In the genomic region with DNA sequence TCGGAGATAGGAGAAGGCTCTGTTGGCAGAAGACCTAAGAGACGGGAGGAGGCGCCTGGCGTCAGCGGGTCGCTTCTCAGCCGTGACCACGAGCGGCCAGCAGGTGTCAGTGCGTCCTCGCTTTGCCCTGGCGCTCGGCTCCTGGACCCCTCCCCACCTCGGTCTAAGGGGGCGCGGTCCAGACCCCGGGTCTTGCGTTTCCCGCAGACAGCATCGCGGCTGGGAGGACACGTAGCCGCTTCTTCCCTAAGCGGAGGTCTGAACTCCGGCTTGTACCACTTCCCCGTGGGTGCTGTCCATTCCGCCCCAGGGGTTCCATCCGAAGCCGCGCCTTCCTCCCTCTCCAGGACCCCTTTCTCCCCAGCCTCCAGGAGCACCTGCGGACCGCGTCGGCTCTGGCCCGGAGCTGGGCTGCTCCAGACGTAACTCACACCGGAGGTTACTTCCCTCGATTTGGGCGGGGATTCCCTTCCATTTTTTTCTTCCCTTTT, we compare ENCODE assay signal across 8 cellular contexts. TPM values are rescaled to one million over a fixed set of nuclear protein-coding genes. Genes with fewer than 3 reads are reported as not detected.
DNase-seq lines count a peak whose midpoint lies in the region; ATAC-seq, FAIRE-seq and TF ChIP-seq lines count a peak whose summit lies in the region.

No MANE protein-coding gene starts in this region.

- H2AFZ ChIP-seq in astrocyte (ENCODE audit: low read depth, low read length) (peak overlapping the region; percentile 80), hepatocyte (peak overlapping the region; percentile 85)

- H3K9ac ChIP-seq in HUES64 (ENCODE audit: low read depth, low read length) (no peak overlapping the region), astrocyte (ENCODE audit: low read length) (peak overlapping the region; percentile 14)

- no peaks in the 10 kb centered on the region for H3K9me2 ChIP-seq in hepatocyte (replicated peaks; ENCODE audit: insufficient read depth)

- peaks cover 35% of the 10 kb centered on the region for H3K27me3 Mint-ChIP-seq in astrocyte (ENCODE audit: low read depth, unreplicated experiment)

- peak overlapping the region; percentile 85 for H3K4me3 Mint-ChIP-seq in astrocyte (ENCODE audit: unreplicated experiment)

- H4K20me1 ChIP-seq in astrocyte (ENCODE audit: insufficient read depth, low read length) = no peaks in the 10 kb centered on the region
- H4K20me1 ChIP-seq in hepatocyte (ENCODE audit: insufficient read depth, poor library complexity, severe bottlenecking) = no peaks in the 10 kb centered on the region

- H3K4me2 ChIP-seq in astrocyte (ENCODE audit: low read length) (peak overlapping the region; percentile 91), hepatocyte (peak overlapping the region; percentile 98)

- H3K27me3 ChIP-seq in HUES64 (ENCODE audit: insufficient read depth, low read length) (peaks cover 72% of the 10 kb centered on the region), astrocyte (ENCODE audit: insufficient read depth, low read length) (peaks cover 58% of the 10 kb centered on the region), hepatocyte (peaks cover 57% of the 10 kb centered on the region)

- H3K9me3 Mint-ChIP-seq in astrocyte (ENCODE audit: unreplicated experiment) = peaks cover 15% of the 10 kb centered on the region

- peaks cover 6% of the 10 kb centered on the region for H3K4me1 Mint-ChIP-seq in astrocyte (ENCODE audit: low read depth, unreplicated experiment)

- peak; percentile 57 for DNase-seq in DMS53 treated with DMSO at 0.1 percent for 48 hours (lab: John Stamatoyannopoulos, UW; ENCODE audit: unreplicated experiment)
- peak; percentile 34 for DNase-seq in RPMI8226
- peak; percentile 22 for DNase-seq in astrocyte (ENCODE audit: low read depth)
- DNase-seq in hepatocyte (ENCODE audit: low spot score) = peak; percentile 86
- no peak for DNase-seq in retinal pigment epithelial cell (ENCODE audit: low read depth)

- ATAC-seq in GM21447 (IDR thresholded peaks at IDR 0.05; ENCODE audit: unreplicated experiment) (peak; percentile 84), GM18858 (IDR thresholded peaks at IDR 0.05; ENCODE audit: unreplicated experiment) (no peak)

- TF ChIP-seq CTCF in astrocyte (IDR thresholded peaks at IDR 0.05; ENCODE audit: insufficient read depth, low read depth, low read length) (peak; percentile 43), hepatocyte (IDR thresholded peaks at IDR 0.05; ENCODE audit: poor library complexity) (peak; percentile 90), retinal pigment epithelial cell (conservative IDR thresholded peaks at IDR 0.05; ENCODE audit: low read depth, low read length) (peak; percentile 80)

- no peaks in the 10 kb centered on the region for H3K79me2 ChIP-seq in astrocyte (ENCODE audit: insufficient read depth, low read length)
- H3K79me2 ChIP-seq in hepatocyte = no peaks in the 10 kb centered on the region

- H3K4me3 ChIP-seq in HUES64 (ENCODE audit: low read length) (peak overlapping the region; percentile 53), astrocyte (ENCODE audit: insufficient read depth, low read depth, low read length) (peak overlapping the region; percentile 54), hepatocyte (peak overlapping the region; percentile 51), retinal pigment epithelial cell (ENCODE audit: low read length) (peak overlapping the region; percentile 44)

- H3K9me3 ChIP-seq in HUES64 (ENCODE audit: insufficient read depth, low read depth, low read length) (no peaks in the 10 kb centered on the region), astrocyte (ENCODE audit: insufficient read depth, low read depth, low read length) (peaks cover 7% of the 10 kb centered on the region), hepatocyte (ENCODE audit: low read depth) (no peaks in the 10 kb centered on the region)

- no peaks in the 10 kb centered on the region for H3K4me1 ChIP-seq in HUES64 (ENCODE audit: insufficient read depth, low read length)
- peaks cover 16% of the 10 kb centered on the region for H3K4me1 ChIP-seq in astrocyte (ENCODE audit: insufficient read depth, low read length)
- peaks cover 26% of the 10 kb centered on the region for H3K4me1 ChIP-seq in hepatocyte (ENCODE audit: insufficient read depth)

- under 1% methylated on average over 39 of the region's 39 CpGs for WGBS in HUES64
- WGBS in hepatocyte (ENCODE audit: low lambda C conversion rate, missing lambda C conversion rate) = under 1% methylated on average over 39 of the region's 39 CpGs

- H3K27ac ChIP-seq in HUES64 (ENCODE audit: low read depth, low read length) (no peak overlapping the region), astrocyte (ENCODE audit: low read depth, low read length) (no peak overlapping the region), hepatocyte (no peak overlapping the region)

- peaks cover 2% of the 10 kb centered on the region for H3K36me3 Mint-ChIP-seq in astrocyte (ENCODE audit: low read depth, unreplicated experiment)

- H3K36me3 ChIP-seq in HUES64 (ENCODE audit: insufficient read depth, low read length) (no peaks in the 10 kb centered on the region), astrocyte (ENCODE audit: insufficient read depth, low read length) (no peaks in the 10 kb centered on the region), hepatocyte (replicated peaks; ENCODE audit: insufficient read depth, low read depth) (no peaks in the 10 kb centered on the region)

- no peak overlapping the region for H3K27ac Mint-ChIP-seq in astrocyte (ENCODE audit: unreplicated experiment)

- FAIRE-seq in astrocyte (lab: Jason Lieb, UNC) = no peak

RNA-seq across cellular contexts. Expression of a gene that starts 0.6 kb away (rescaled TPM):
- 1.8 TPM for polyA plus RNA-seq in HUES64 (2013, experiment 1 of 2)
- polyA plus RNA-seq in HUES64 (2013, experiment 2 of 2) = 2.0 TPM
- total RNA-seq in astrocyte = 1.2 and 1.5 TPM in 2 replicates
- total RNA-seq in hepatocyte = 1.6 and 1.9 TPM in 2 replicates
- 0.84 and 1.8 TPM in 2 replicates for polyA plus RNA-seq in hepatocyte
